ENCODE assay signal across 9 cellular contexts in genomic region chr17:79658811-79659207, GRCh38. TPM values are rescaled to one million over a fixed set of nuclear protein-coding genes. Genes with fewer than 3 reads are reported as not detected.
A peak's percentile ranks its signal among the peaks of the same experiment; 100 is the strongest.
DNase-seq lines count a peak whose midpoint lies in the region; ATAC-seq and TF ChIP-seq lines count a peak whose summit lies in the region.
"Had no signal": no experiment of that assay in that cellular context is flagged by ENCODE, and none has a peak within 500 bp of the region (broad histone marks: within the 10 kb centered on the region; RNA-seq: fewer than 3 reads in every experiment).

No MANE protein-coding gene starts in this region.

- no peaks in the 10 kb centered on the region for H4K20me1 ChIP-seq in GM23248 (ENCODE audit: insufficient read depth)

- H3K4me3 Mint-ChIP-seq in activated T-cell treated with anti-CD3 and anti-CD28 coated beads, Interleukin-2, amount 50 U/mL, for 24 hours, result no peak overlapping the region
- H3K4me3 Mint-ChIP-seq: naive B cell had no signal

- H3K79me2 ChIP-seq in GM23248 (ENCODE audit: insufficient read depth), result no peaks in the 10 kb centered on the region

- H3K9ac ChIP-seq in GM23248, result no peak overlapping the region

- H3K4me3 ChIP-seq in GM23248, result no peak overlapping the region

- H3K36me3 ChIP-seq in GM23248 (ENCODE audit: low read depth), result no peaks in the 10 kb centered on the region

- H3K27me3 Mint-ChIP-seq in activated T-cell treated with anti-CD3 and anti-CD28 coated beads, Interleukin-2, amount 50 U/mL, for 24 hours, result peaks cover 78% of the 10 kb centered on the region

- ATAC-seq in SK-N-SH treated with all-trans-retinoic acid at 6 μM for 48 hours (peak; percentile 82), HG03457 (IDR thresholded peaks at IDR 0.05; ENCODE audit: unreplicated experiment) (no peak)
- no peak for ATAC-seq in stimulated activated naive CD8-positive, alpha-beta T cell treated with anti-CD3 and anti-CD28 coated beads, Interleukin-15, Interleukin-2, amounts not matched to agents 100 U/mL and 50 U/mL, for 24 hours

- no peak overlapping the region for H3K27ac Mint-ChIP-seq in activated T-cell treated with anti-CD3 and anti-CD28 coated beads, Interleukin-2, amount 50 U/mL, for 24 hours
- H3K27ac Mint-ChIP-seq: naive B cell had no signal

- peaks cover 8% of the 10 kb centered on the region for H3K9me3 Mint-ChIP-seq in activated T-cell treated with anti-CD3 and anti-CD28 coated beads, Interleukin-2, amount 50 U/mL, for 24 hours

- H3K27ac ChIP-seq in 22Rv1, result no peak overlapping the region
- H3K27ac ChIP-seq in GM23248, result no peak overlapping the region

- in situ Hi-C loops in GM23248 (cut with MboI), result no loop called here

- H3K27me3 ChIP-seq in GM23248 (replicated peaks; ENCODE audit: insufficient read depth), result peaks cover 22% of the 10 kb centered on the region

- H3F3A ChIP-seq in GM23248 (ENCODE audit: insufficient read depth), result no peaks in the 10 kb centered on the region

- H3K9me3 ChIP-seq in GM23248 (ENCODE audit: low read depth), result no peaks in the 10 kb centered on the region

- no peak overlapping the region for H3K4me2 ChIP-seq in GM23248 (ENCODE audit: unreplicated experiment)

- DNase-seq in GM23248 (peak; percentile 38), iPS-NIHi7 (ENCODE audit: extremely low spot score) (peak; percentile 77)
- no peak for DNase-seq in stimulated activated naive CD8-positive, alpha-beta T cell treated with anti-CD3 and anti-CD28 coated beads, Interleukin-15, Interleukin-2, amounts not matched to agents 100 U/mL and 50 U/mL, for 24 hours
- DNase-seq in activated T-cell treated with anti-CD3 and anti-CD28 coated beads, Interleukin-2, amount 50 U/mL, for 24 hours, result no peak
- no peak for DNase-seq in stimulated activated CD4-positive, alpha-beta T cell treated with anti-CD3 and anti-CD28 coated beads, Interleukin-1b, Interleukin-23, amount 100 ng/mL, for 48 hours
- DNase-seq: naive B cell had no signal

- no peaks in the 10 kb centered on the region for H3K4me1 ChIP-seq in GM23248 (ENCODE audit: insufficient read depth)

- no peaks in the 10 kb centered on the region for H3K4me1 Mint-ChIP-seq in activated T-cell treated with anti-CD3 and anti-CD28 coated beads, Interleukin-2, amount 50 U/mL, for 24 hours (ENCODE audit: low read depth)
- H3K4me1 Mint-ChIP-seq: naive B cell had no signal

- no peak overlapping the region for H2AFZ ChIP-seq in GM23248

- H3K36me3 Mint-ChIP-seq in activated T-cell treated with anti-CD3 and anti-CD28 coated beads, Interleukin-2, amount 50 U/mL, for 24 hours (ENCODE audit: low read depth), result no peaks in the 10 kb centered on the region

- TF ChIP-seq CTCF in 22Rv1 (IDR thresholded peaks at IDR 0.05), result peak; percentile 67

- whole genome bisulfite sequencing in GM23248 (ENCODE audit: low coverage in 1 of 2, low lambda C conversion rate in 2 of 2, missing lambda C conversion rate in 2 of 2), 2 experiments, result 9 to 10% methylated on average over 11 of the region's 11 CpGs

- H3K9me2 ChIP-seq in GM23248 (ENCODE audit: insufficient read depth), result no peaks in the 10 kb centered on the region

TF ChIP-seq in SK-N-SH treated with all-trans-retinoic acid at 6 μM for 48 hours, 23 proteins besides CTCF, POLR2A, EP300 and RAD21:
- TF ChIP-seq OSR1 (CRISPR knock-in tag; IDR thresholded peaks at IDR 0.05), result no peak
- TF ChIP-seq TCF4 (CRISPR knock-in tag; IDR thresholded peaks at IDR 0.05; ENCODE audit: borderline replicate concordance), result no peak
- no peak for TF ChIP-seq ZNF70 (CRISPR knock-in tag; IDR thresholded peaks at IDR 0.05)
- TF ChIP-seq CSDC2 (CRISPR knock-in tag; IDR thresholded peaks at IDR 0.05), result no peak
- no peak for TF ChIP-seq ISL1 (CRISPR knock-in tag; IDR thresholded peaks at IDR 0.05)
- TF ChIP-seq PPARA (CRISPR knock-in tag; IDR thresholded peaks at IDR 0.05; ENCODE audit: borderline replicate concordance), result no peak
- no peak for TF ChIP-seq ZFP30 (CRISPR knock-in tag; IDR thresholded peaks at IDR 0.05)
- no peak for TF ChIP-seq CSRNP3 (CRISPR knock-in tag; IDR thresholded peaks at IDR 0.05)
- no peak for TF ChIP-seq SNAI2 (CRISPR knock-in tag; IDR thresholded peaks at IDR 0.05)
- no peak for TF ChIP-seq ZNF565 (CRISPR knock-in tag; conservative IDR thresholded peaks at IDR 0.05; ENCODE audit: low read depth)
- no peak for TF ChIP-seq ZC3H10 (CRISPR knock-in tag; IDR thresholded peaks at IDR 0.05)
- TF ChIP-seq ARNTL (CRISPR knock-in tag; IDR thresholded peaks at IDR 0.05; ENCODE audit: borderline replicate concordance, low read depth), result no peak
- no peak for TF ChIP-seq TOX (CRISPR knock-in tag; IDR thresholded peaks at IDR 0.05; ENCODE audit: borderline replicate concordance)
- TF ChIP-seq POU6F1 (CRISPR knock-in tag; IDR thresholded peaks at IDR 0.05; ENCODE audit: borderline replicate concordance, low read depth), result no peak
- no peak for TF ChIP-seq RARB (CRISPR knock-in tag; IDR thresholded peaks at IDR 0.05)
- TF ChIP-seq ZFP3 (CRISPR knock-in tag; IDR thresholded peaks at IDR 0.05), result no peak
- no peak for TF ChIP-seq BACH2 (CRISPR knock-in tag; IDR thresholded peaks at IDR 0.05; ENCODE audit: borderline replicate concordance)
- TF ChIP-seq CREB5 (CRISPR knock-in tag; IDR thresholded peaks at IDR 0.05; ENCODE audit: low read depth), result no peak
- TF ChIP-seq PATZ1 (CRISPR knock-in tag; IDR thresholded peaks at IDR 0.05; ENCODE audit: borderline replicate concordance), result no peak
TF ChIP-seq in SK-N-SH treated with all-trans-retinoic acid at 6 μM for 48 hours: peak in this region for 0.

RNA-seq across cellular contexts. Expression of gene RBFOX3, which starts 48.0 kb away (rescaled TPM):
- not detected in 2 replicates for total RNA-seq in GM23248 (2014; rRNA removed; shearing (Covaris generic))
- not detected in 2 replicates for polyA plus RNA-seq in GM23248 (2016; fragmentation: Nextera tagmentation; extraction: Ambion mirVana)

Comparison
In these comparisons a context has a peak if more than half of its experiments do, and no peak if none do; other contexts are left out.
1. DNase-seq: peak in GM23248 (single experiment) and iPS-NIHi7 (single experiment); none in stimulated activated naive CD8-positive, alpha-beta T cell treated with anti-CD3 and anti-CD28 coated beads, Interleukin-15, Interleukin-2, amounts not matched to agents 100 U/mL and 50 U/mL, for 24 hours (single experiment), activated T-cell treated with anti-CD3 and anti-CD28 coated beads, Interleukin-2, amount 50 U/mL, for 24 hours (single experiment) and stimulated activated CD4-positive, alpha-beta T cell treated with anti-CD3 and anti-CD28 coated beads, Interleukin-1b, Interleukin-23, amount 100 ng/mL, for 48 hours (single experiment).